Comparison of ENCODE assay signal across 8 cellular contexts in the genomic region with DNA sequence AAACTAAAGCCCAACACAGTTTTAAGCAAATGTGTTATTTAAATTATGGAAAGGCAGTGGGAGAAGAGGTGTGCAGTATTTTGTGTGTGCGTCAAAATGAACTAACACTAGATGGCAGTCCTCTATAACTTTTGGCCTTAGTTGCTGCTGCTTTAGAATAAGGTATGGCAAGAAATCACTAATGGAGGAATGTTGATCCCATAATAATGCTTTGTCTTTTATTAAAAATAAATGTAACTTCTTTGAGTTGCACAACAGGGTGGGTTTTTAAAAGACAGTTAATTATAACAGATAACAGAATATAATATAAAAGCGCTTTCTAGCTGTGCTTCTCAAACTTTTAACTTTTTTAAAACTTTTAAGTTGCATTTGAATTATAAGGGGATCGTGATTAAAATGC. TPM values are rescaled to one million over a fixed set of nuclear protein-coding genes. Genes with fewer than 3 reads are reported as not detected.
DNase-seq lines count a peak whose midpoint lies in the region; ATAC-seq and TF ChIP-seq lines count a peak whose summit lies in the region.

No MANE protein-coding gene starts in this region.

- H3K9me3 ChIP-seq in body of pancreas: no peaks in the 10 kb centered on the region

- H3K27ac ChIP-seq in C4-2B (no peak overlapping the region), body of pancreas (no peak overlapping the region)

- peaks cover 3% of the 10 kb centered on the region for H3K4me1 ChIP-seq in body of pancreas

- TF ChIP-seq CTCF in C4-2B (conservative IDR thresholded peaks at IDR 0.05) (peak; percentile 80), body of pancreas (IDR thresholded peaks at IDR 0.05) (peak in 6 of 7 experiments; percentile 32 to 61 (median 56)), omental fat pad (IDR thresholded peaks at IDR 0.05) (no peak)

- no peaks in the 10 kb centered on the region for H3K27me3 ChIP-seq in body of pancreas

- no peaks in the 10 kb centered on the region for H3K36me3 ChIP-seq in body of pancreas (replicated peaks in 1 of 2; ENCODE audit: insufficient read depth in 1 of 2, low read depth in 2 of 2)

- ATAC-seq in GM18505 (IDR thresholded peaks at IDR 0.05; ENCODE audit: unreplicated experiment): peak; percentile 80
- ATAC-seq in HG03354 (IDR thresholded peaks at IDR 0.05; ENCODE audit: poor library complexity, severe bottlenecking, unreplicated experiment): peak; percentile 83
- ATAC-seq in body of pancreas: no peak
- no peak for ATAC-seq in GM21737 (IDR thresholded peaks at IDR 0.05; ENCODE audit: unreplicated experiment)
- no peak for ATAC-seq in omental fat pad (ENCODE audit: low FRiP score)

- no peak overlapping the region for H3K4me3 ChIP-seq in body of pancreas

- intact Hi-C loops in body of pancreas (cut with DNase I): no loop called here

- 57 to 68% methylated on average over 3 of the region's 3 CpGs for WGBS in body of pancreas, 2 donors

- TF ChIP-seq POLR2A in GM18505 (IDR thresholded peaks at IDR 0.05; ENCODE audit: borderline replicate concordance, extremely low read depth, insufficient read depth, insufficient read length): no peak
- no peak for TF ChIP-seq POLR2A in body of pancreas (IDR thresholded peaks at IDR 0.05)

- DNase-seq in NCI-H446 treated with DMSO at 0.1 percent for 48 hours (lab: John Stamatoyannopoulos, UW) (peak; percentile 26), body of pancreas (peak in 1 of 4 donors; percentile 13), left kidney (ENCODE audit: low read depth, low spot score) (peak; percentile 73), omental fat pad (ENCODE audit: low spot score) (no peak)

RNA-seq across cellular contexts. Expression of gene BBS9, which starts 56.4 kb away (rescaled TPM):
- total RNA-seq in body of pancreas: 10 to 100 TPM; 14.2 to 23.6 TPM
- total RNA-seq in omental fat pad: 10 to 100 TPM; 11.3 to 28.5 (median 20.7) TPM

Comparison
In these comparisons a context has a peak if more than half of its experiments do, and no peak if none do; other contexts are left out.
1. CTCF ChIP-seq: peak in C4-2B (single experiment) and body of pancreas (6 of 7); none in omental fat pad (0 of 3).
2. ATAC-seq: peak in GM18505 (single experiment) and HG03354 (single experiment); none in body of pancreas (single experiment), GM21737 (single experiment) and omental fat pad (single experiment).